In genomic region chr19:16085115-16085514, GRCh38 we compare ENCODE assay signal across 9 cellular contexts. TPM values are rescaled to one million over a fixed set of nuclear protein-coding genes. Genes with fewer than 3 reads are reported as not detected.
DNase-seq lines count a peak whose midpoint lies in the region; ATAC-seq and TF ChIP-seq lines count a peak whose summit lies in the region.
"Had no signal": no experiment of that assay in that cellular context is flagged by ENCODE, and none has a peak within 500 bp of the region (broad histone marks: within the 10 kb centered on the region; RNA-seq: fewer than 3 reads in every experiment).

No MANE protein-coding gene starts in this region.

- dilution Hi-C loops in mammary epithelial cell (cut with HindIII; ENCODE audit: low sequenced_read_pairs): no loop called here

- POLR2A ChIA-PET in PC-3 (lab: Charles Lee; ENCODE audit: unreplicated experiment): no interaction called here

- no peak overlapping the region for H3K4me3 Mint-ChIP-seq in osteocyte (ENCODE audit: unreplicated experiment)

- BruUV-seq in PC-3 (replicated peaks; lab: Mats Ljungman, UMichigan) (no TSS peak), mammary epithelial cell (replicated peaks; lab: Mats Ljungman, UMichigan) (no TSS peak)

- H3K4me1 ChIP-seq in PC-3 (ENCODE audit: insufficient read depth, low read length): peaks cover 4% of the 10 kb centered on the region
- H3K4me1 ChIP-seq in mammary epithelial cell (ENCODE audit: insufficient read depth, low read length): peaks cover 12% of the 10 kb centered on the region

- H3K4me3 ChIP-seq in PC-3 (ENCODE audit: low read length): no peak overlapping the region
- no peak overlapping the region for H3K4me3 ChIP-seq in mammary epithelial cell (replicated peaks in 1 of 3; ENCODE audit: insufficient read depth in 1 of 3, low read depth in 2 of 3, low read length in 3 of 3)

- peak overlapping the region; percentile 40 for H3K27ac Mint-ChIP-seq in osteocyte (ENCODE audit: unreplicated experiment)

- H4K20me1 ChIP-seq in PC-3 (ENCODE audit: low read length): no peaks in the 10 kb centered on the region
- H4K20me1 ChIP-seq in mammary epithelial cell (ENCODE audit: insufficient read depth, low read length): no peaks in the 10 kb centered on the region

- H3K9ac ChIP-seq in PC-3 (ENCODE audit: low read length) (no peak overlapping the region), mammary epithelial cell (ENCODE audit: insufficient read depth, low read length) (no peak overlapping the region)

- H3K27me3 Mint-ChIP-seq in osteocyte (ENCODE audit: unreplicated experiment): no peaks in the 10 kb centered on the region

- H3K9me3 ChIP-seq in PC-3 (ENCODE audit: low read length): no peaks in the 10 kb centered on the region
- no peaks in the 10 kb centered on the region for H3K9me3 ChIP-seq in mammary epithelial cell (replicated peaks; ENCODE audit: insufficient read depth, low read length)

- no peaks in the 10 kb centered on the region for H3F3A ChIP-seq in PC-3 (ENCODE audit: low read length, unreplicated experiment)

- H3K9me2 ChIP-seq in PC-3 (replicated peaks; ENCODE audit: low read length): no peaks in the 10 kb centered on the region

- H3K9me3 Mint-ChIP-seq in osteocyte (ENCODE audit: unreplicated experiment): no peaks in the 10 kb centered on the region

- no peaks in the 10 kb centered on the region for H3K27me3 ChIP-seq in PC-3 (ENCODE audit: low read length)
- H3K27me3 ChIP-seq in mammary epithelial cell (ENCODE audit: insufficient read depth, low read length): no peaks in the 10 kb centered on the region

- H3K36me3 ChIP-seq in PC-3 (ENCODE audit: low read depth, low read length): peaks cover 67% of the 10 kb centered on the region
- H3K36me3 ChIP-seq in mammary epithelial cell (ENCODE audit: insufficient read depth, low read length): peaks cover 58% of the 10 kb centered on the region

- H3K79me2 ChIP-seq in PC-3 (ENCODE audit: low read length) (peaks cover 18% of the 10 kb centered on the region), mammary epithelial cell (ENCODE audit: insufficient read depth, low read length) (peaks cover 93% of the 10 kb centered on the region)

- intact Hi-C loops in PC-3 (cut with micrococcal nuclease) (no loop called here), mammary epithelial cell (cut with micrococcal nuclease) (no loop called here)

- CTCF ChIA-PET in PC-3 (lab: Charles Lee): no interaction called here
- CTCF ChIA-PET in mammary epithelial cell (lab: Charles Lee; ENCODE audit: low non-redundant PET): no interaction called here

- H3K4me2 ChIP-seq in PC-3 (ENCODE audit: low read length) (no peak overlapping the region), mammary epithelial cell (ENCODE audit: insufficient read depth, low read depth, low read length) (no peak overlapping the region)

- 60% methylated on average over 6 of the region's 6 CpGs for WGBS in mammary epithelial cell (ENCODE audit: low coverage, missing lambda C conversion rate)

- in situ Hi-C loops in mammary epithelial cell (cut with MboI; ENCODE audit: low sequenced_read_pairs in 2 of 2): no loop called here

- H3K36me3 Mint-ChIP-seq in osteocyte (ENCODE audit: unreplicated experiment): peaks cover 63% of the 10 kb centered on the region

- DNase-seq in EL: peak; percentile 53
- DNase-seq in PC-3: peak; percentile 42
- peak; percentile 48 for DNase-seq in mammary epithelial cell
- no peak for DNase-seq in osteocyte (ENCODE audit: extremely low spot score, unreplicated experiment)
- DNase-seq in globus pallidus (ENCODE audit: low spot score): no peak
- no peak for DNase-seq in stimulated activated CD4-positive, alpha-beta T cell treated with anti-CD3 and anti-CD28 coated beads, Interleukin-2, amount 100 ng/mL, for 48 hours
- no peak for DNase-seq in H4 (ENCODE audit: low spot score)
- DNase-seq: activated gamma-delta T cell had no signal

- TF ChIP-seq CTCF in PC-3 (conservative IDR thresholded peaks at IDR 0.05; ENCODE audit: low read depth, low read length) (no peak), mammary epithelial cell (conservative IDR thresholded peaks at IDR 0.05 in 1 of 2, IDR thresholded peaks at IDR 0.05 in 1 of 2; ENCODE audit: extremely low read depth in 1 of 2, insufficient read depth in 1 of 2, low read depth in 1 of 2, low read length in 2 of 2) (no peak), osteocyte (IDR thresholded peaks at IDR 0.05) (no peak)

- no peak overlapping the region for H2AFZ ChIP-seq in PC-3 (ENCODE audit: low read length)
- H2AFZ ChIP-seq in mammary epithelial cell (ENCODE audit: low read depth, low read length): no peak overlapping the region

- H3K4me1 Mint-ChIP-seq in osteocyte (ENCODE audit: unreplicated experiment): peaks cover 26% of the 10 kb centered on the region

- H3K27ac ChIP-seq in PC-3 (ENCODE audit: low read length) (no peak overlapping the region), mammary epithelial cell (ENCODE audit: insufficient read depth, low read depth, low read length) (no peak overlapping the region)

- ATAC-seq in PC-3 (no peak; the same call in 1 of the 2 replicates), HG02642 (IDR thresholded peaks at IDR 0.05; ENCODE audit: poor library complexity, unreplicated experiment) (no peak)

RNA-seq across cellular contexts. Expression of gene TPM4, which starts 8.8 kb away (rescaled TPM):
- 135 and 167 TPM in 2 replicates for total RNA-seq in PC-3 (2014; rRNA removed)
- total RNA-seq in mammary epithelial cell: 100 to 1,000 TPM; 716 to 802 TPM
- 499 TPM for polyA plus RNA-seq in mammary epithelial cell
- polyA minus RNA-seq in mammary epithelial cell: 299 TPM
- 663 and 687 TPM in 2 replicates for total RNA-seq in osteocyte
- 975 and 1,019 TPM in 2 replicates for total RNA-seq in H4 (2014; rRNA removed; shearing (Covaris generic))

RNA-seq across cellular contexts. Expression of gene RAB8A, which starts 26.6 kb away (rescaled TPM):
- total RNA-seq in PC-3 (2014; rRNA removed) (65.7 and 94.5 TPM in 2 replicates), mammary epithelial cell (10 to 100 TPM; 46.0 to 70.1 TPM), osteocyte (55.9 and 61.1 TPM in 2 replicates)
- polyA plus RNA-seq in mammary epithelial cell: 131 TPM
- polyA minus RNA-seq in mammary epithelial cell: 123 TPM
- total RNA-seq in H4 (2014; rRNA removed; shearing (Covaris generic)): 134 and 136 TPM in 2 replicates

RNA-seq across cellular contexts. Expression of gene HSH2D, which starts 58.4 kb away (rescaled TPM):
- total RNA-seq in PC-3 (2014; rRNA removed) (10.9 and 14.5 TPM in 2 replicates), mammary epithelial cell (under 1 TPM; under 0.01 to 0.28 TPM), osteocyte (not detected in 2 replicates)
- polyA plus RNA-seq in mammary epithelial cell: 0.03 TPM
- polyA minus RNA-seq in mammary epithelial cell: not detected
- not detected in 2 replicates for total RNA-seq in H4 (2014; rRNA removed; shearing (Covaris generic))

Comparison
In these comparisons a context has a peak if more than half of its experiments do, and no peak if none do; other contexts are left out.
1. DNase-seq: peak in EL (single experiment), PC-3 (single experiment) and mammary epithelial cell (single experiment); none in osteocyte (single experiment), globus pallidus (single experiment), stimulated activated CD4-positive, alpha-beta T cell treated with anti-CD3 and anti-CD28 coated beads, Interleukin-2, amount 100 ng/mL, for 48 hours (0 of 2) and H4 (single experiment).